In the genomic region with DNA sequence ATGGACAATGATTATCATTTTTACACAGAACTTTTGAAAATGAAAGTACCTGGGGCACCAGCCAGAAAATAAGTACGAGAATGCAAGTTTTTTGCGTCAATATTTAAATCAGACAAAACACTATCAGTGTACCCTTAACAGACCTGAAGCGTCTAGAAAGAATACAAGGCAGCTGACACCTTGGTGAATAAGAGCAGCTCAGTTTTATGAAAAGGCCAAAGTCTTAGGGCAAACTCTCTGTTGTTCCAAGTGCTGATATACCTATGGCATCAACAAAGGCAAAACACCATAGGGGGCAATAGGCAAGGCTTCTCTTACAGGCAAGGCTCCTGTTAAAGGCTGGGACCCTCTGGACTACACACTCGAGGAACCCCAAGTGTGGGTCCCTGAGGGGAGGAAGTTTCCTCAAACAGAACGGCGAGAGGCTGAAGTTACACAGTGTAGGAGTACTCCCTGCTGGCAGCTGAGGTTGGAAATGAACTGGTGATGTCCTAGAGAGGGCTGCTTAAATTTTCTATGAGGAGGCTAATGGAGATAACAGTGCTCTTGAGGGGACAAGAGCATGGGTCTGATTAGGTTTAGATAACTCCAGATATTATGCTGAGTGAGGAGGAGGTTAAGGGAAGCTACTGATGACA, we compare ENCODE assay signal across 15 cellular contexts.
A peak's percentile ranks its signal among the peaks of the same experiment; 100 is the strongest.
DNase-seq lines count a peak whose midpoint lies in the region; ATAC-seq, FAIRE-seq and TF ChIP-seq lines count a peak whose summit lies in the region.
"Had no signal": no experiment of that assay in that cellular context is flagged by ENCODE, and none has a peak within 500 bp of the region (broad histone marks: within the 10 kb centered on the region; RNA-seq: fewer than 3 reads in every experiment).

No MANE protein-coding gene starts in this region.

- no peak for TF ChIP-seq EP300 in H1 (IDR thresholded peaks at IDR 0.05; ENCODE audit: borderline replicate concordance in 1 of 2, low read depth in 2 of 2, low read length in 2 of 2)

- no peaks in the 10 kb centered on the region for H4K20me1 ChIP-seq in H1 (replicated peaks in 1 of 2; ENCODE audit: control insufficient read depth in 1 of 2, insufficient read depth in 2 of 2, low read length in 2 of 2)
- H4K20me1 ChIP-seq in hepatocyte (ENCODE audit: insufficient read depth, poor library complexity, severe bottlenecking), result no peaks in the 10 kb centered on the region

- H2BK12ac ChIP-seq in H1 (ENCODE audit: low read depth, low read length), result no peak overlapping the region

- H4K91ac ChIP-seq in H1 (replicated peaks; ENCODE audit: insufficient read length, low read length), result no peak overlapping the region

- H2AFZ ChIP-seq in H1 (ENCODE audit: low read length), result no peak overlapping the region
- H2AFZ ChIP-seq in hepatocyte, result no peak overlapping the region

- peak; percentile 82 for ATAC-seq in memory B cell (ENCODE audit: low read depth)

- H3K27ac ChIP-seq in breast epithelium (peak overlapping the region; percentile 66 to 70), H1 (ENCODE audit: low read depth, low read length) (no peak overlapping the region), uterus (peak overlapping the region; percentile 48 to 59), hepatocyte (no peak overlapping the region)
- H3K27ac ChIP-seq: KMS-11, transverse colon had no signal

- H3K36me3 Mint-ChIP-seq in MCF 10A (ENCODE audit: insufficient read depth, unreplicated experiment) (no peaks in the 10 kb centered on the region), memory B cell (no peaks in the 10 kb centered on the region), Caco-2 (ENCODE audit: insufficient read depth, unreplicated experiment) (no peaks in the 10 kb centered on the region)

- no peak overlapping the region for H4K8ac ChIP-seq in H1 (ENCODE audit: extremely low read depth, insufficient read depth, low read length)

- H3K4me3 Mint-ChIP-seq in MCF 10A (ENCODE audit: unreplicated experiment) (no peak overlapping the region), memory B cell (peak overlapping the region; percentile 71), Caco-2 (ENCODE audit: unreplicated experiment) (no peak overlapping the region)
- H3K4me3 Mint-ChIP-seq: activated T-helper 1 cell treated with anti-CD3 and anti-CD28 coated beads, Interleukin-12 subunit alpha, Interleukin-12 subunit beta, Interleukin-2, Interleukin-4 antibody, amounts not matched to agents 30 ng/mL and 10 ng/mL and 1 ng/mL, durations not matched to agents 14 hours and 24 hours and 36 hours had no signal

- TF ChIP-seq CTCF in breast epithelium (IDR thresholded peaks at IDR 0.05) (no peak), MCF 10A (IDR thresholded peaks at IDR 0.05; ENCODE audit: unreplicated experiment) (no peak), H1 (IDR thresholded peaks at IDR 0.05; ENCODE audit: control extremely low read depth in 1 of 3, insufficient read depth in 1 of 3, low read depth in 1 of 3, low read length in 3 of 3) (no peak), uterus (IDR thresholded peaks at IDR 0.05) (no peak), hepatocyte (IDR thresholded peaks at IDR 0.05; ENCODE audit: poor library complexity) (no peak), Caco-2 (IDR thresholded peaks at IDR 0.05; ENCODE audit: insufficient read depth in 1 of 2, low read depth in 1 of 2, low read length in 1 of 2, severe bottlenecking in 1 of 2, unreplicated experiment in 1 of 2) (no peak)

- H3K27me3 Mint-ChIP-seq in MCF 10A (ENCODE audit: insufficient read depth, unreplicated experiment), result no peaks in the 10 kb centered on the region
- H3K27me3 Mint-ChIP-seq in memory B cell, result no peaks in the 10 kb centered on the region
- no peaks in the 10 kb centered on the region for H3K27me3 Mint-ChIP-seq in Caco-2 (ENCODE audit: insufficient read depth, unreplicated experiment)

- H3K36me3 ChIP-seq in breast epithelium (no peaks in the 10 kb centered on the region), H1 (ENCODE audit: control insufficient read depth in 2 of 4, insufficient read depth in 4 of 4, low read length in 3 of 4) (no peaks in the 10 kb centered on the region), uterus (no peaks in the 10 kb centered on the region), hepatocyte (replicated peaks; ENCODE audit: insufficient read depth, low read depth) (no peaks in the 10 kb centered on the region), Caco-2 (ENCODE audit: control insufficient read depth, insufficient read depth, low read length) (no peaks in the 10 kb centered on the region)
- H3K36me3 ChIP-seq: transverse colon had no signal

- no peaks in the 10 kb centered on the region for H3K4me1 Mint-ChIP-seq in MCF 10A (ENCODE audit: insufficient read depth, unreplicated experiment)
- H3K4me1 Mint-ChIP-seq in memory B cell, result peaks cover 20% of the 10 kb centered on the region
- H3K4me1 Mint-ChIP-seq in Caco-2 (ENCODE audit: low read depth, unreplicated experiment), result no peaks in the 10 kb centered on the region

- H2BK20ac ChIP-seq in H1 (ENCODE audit: low read length), result no peak overlapping the region

- H3K4me3 ChIP-seq in breast epithelium (peak overlapping the region in 2 of 3 donors; percentile 17 to 31), H1 (ENCODE audit: extremely low read depth in 1 of 4, insufficient read depth in 2 of 4, low read depth in 3 of 4, low read length in 4 of 4) (no peak overlapping the region), uterus (peak overlapping the region in 1 of 2 donors; percentile 19), hepatocyte (no peak overlapping the region), Caco-2 (ENCODE audit: low read depth, low read length) (no peak overlapping the region)
- H3K4me3 ChIP-seq: transverse colon had no signal

- H3K18ac ChIP-seq in H1 (ENCODE audit: extremely low read depth, low read length), result no peak overlapping the region; the same call in 1 of the 2 replicates

- TF ChIP-seq POLR2A in breast epithelium (IDR thresholded peaks at IDR 0.05) (no peak), H1 (IDR thresholded peaks at IDR 0.05; ENCODE audit: control extremely low read depth in 1 of 2, low read depth in 2 of 2, low read length in 2 of 2) (no peak), uterus (IDR thresholded peaks at IDR 0.05) (no peak)

- H3K23ac ChIP-seq in H1 (ENCODE audit: insufficient read length), result no peak overlapping the region

- POLR2A ChIA-PET in MCF 10A (lab: Yijun Ruan, JAX), result no interaction called here
- POLR2A ChIA-PET in H1 (lab: Charles Lee; ENCODE audit: partially characterized antibody), result no interaction called here
- POLR2A ChIA-PET in Caco-2 (lab: Charles Lee), result no interaction called here

- no peaks in the 10 kb centered on the region for H3K79me1 ChIP-seq in H1 (ENCODE audit: low read depth, low read length)

- H3K23me2 ChIP-seq in H1 (ENCODE audit: low read depth, low read length), result no peaks in the 10 kb centered on the region

- H3K9ac ChIP-seq in H1 (replicated peaks in 1 of 4; ENCODE audit: extremely low read depth in 1 of 4, low read depth in 3 of 4, low read length in 3 of 4), result no peak overlapping the region
- H3K9ac ChIP-seq: KMS-11 had no signal

- TF ChIP-seq RAD21 in H1 (IDR thresholded peaks at IDR 0.05 in 1 of 2, conservative IDR thresholded peaks at IDR 0.05 in 1 of 2; ENCODE audit: low read depth in 2 of 2, low read length in 2 of 2), result peak; percentile 3 to 24; a peak in 1 of 4 replicates

- no peaks in the 10 kb centered on the region for H3K27me3 ChIP-seq in breast epithelium
- no peaks in the 10 kb centered on the region for H3K27me3 ChIP-seq in H1 (replicated peaks in 1 of 4; ENCODE audit: control insufficient read depth in 3 of 4, extremely low read depth in 1 of 4, insufficient read depth in 3 of 4, low read length in 3 of 4)
- H3K27me3 ChIP-seq in uterus, result no peaks in the 10 kb centered on the region
- H3K27me3 ChIP-seq in hepatocyte, result no peaks in the 10 kb centered on the region
- no peaks in the 10 kb centered on the region for H3K27me3 ChIP-seq in Caco-2 (replicated peaks; ENCODE audit: control insufficient read depth, insufficient read depth, low read length)
- H3K27me3 ChIP-seq: transverse colon had no signal

- no peak overlapping the region for H2BK15ac ChIP-seq in H1 (ENCODE audit: low read length)

- H3K9me3 ChIP-seq in breast epithelium (no peaks in the 10 kb centered on the region), H1 (ENCODE audit: insufficient read depth in 2 of 2, low read depth in 1 of 2, low read length in 1 of 2) (no peaks in the 10 kb centered on the region), uterus (no peaks in the 10 kb centered on the region), hepatocyte (ENCODE audit: low read depth) (no peaks in the 10 kb centered on the region), Caco-2 (no peaks in the 10 kb centered on the region)
- H3K9me3 ChIP-seq: transverse colon had no signal

- no peak overlapping the region for H3K4ac ChIP-seq in H1 (replicated peaks; ENCODE audit: insufficient read length, low read depth, low read length)

- H3K27ac Mint-ChIP-seq in MCF 10A (ENCODE audit: low read depth, unreplicated experiment) (no peak overlapping the region), memory B cell (peak overlapping the region; percentile 90), Caco-2 (ENCODE audit: unreplicated experiment) (no peak overlapping the region)
- H3K27ac Mint-ChIP-seq: activated T-helper 1 cell treated with anti-CD3 and anti-CD28 coated beads, Interleukin-12 subunit alpha, Interleukin-12 subunit beta, Interleukin-2, Interleukin-4 antibody, amounts not matched to agents 30 ng/mL and 10 ng/mL and 1 ng/mL, durations not matched to agents 14 hours and 24 hours and 36 hours had no signal

- no peak overlapping the region for H3K56ac ChIP-seq in H1 (replicated peaks; ENCODE audit: insufficient read length, low read depth, low read length)

- H3K4me2 ChIP-seq in H1 (ENCODE audit: insufficient read depth in 1 of 2, low read depth in 2 of 2, low read length in 2 of 2), result no peak overlapping the region
- no peak overlapping the region for H3K4me2 ChIP-seq in hepatocyte
- H3K4me2 ChIP-seq: KMS-11 had no signal

- no peak overlapping the region for H2BK120ac ChIP-seq in H1 (replicated peaks; ENCODE audit: low read depth, low read length)

- peak; percentile 42 for FAIRE-seq in H1 (lab: Jason Lieb, UNC)
- FAIRE-seq: GM12891 had no signal

- H3K79me2 ChIP-seq in H1 (ENCODE audit: control insufficient read depth in 1 of 2, insufficient read depth in 2 of 2, low read length in 2 of 2) (no peaks in the 10 kb centered on the region), hepatocyte (no peaks in the 10 kb centered on the region)

- CTCF ChIA-PET in MCF 10A (lab: Yijun Ruan, JAX) (no interaction called here), H1 (lab: Charles Lee; ENCODE audit: partially characterized antibody) (interaction anchor here (0.7 to 2.0 kb wide), 7 partner anchors 10 to 1041 kb away, joined by 3 to 7 read pairs (median 4); no protein-coding TSS in a partner anchor), Caco-2 (lab: Charles Lee) (interaction anchor here (0.6 kb wide), 1 partner anchor 1970 kb away, joined by 3 read pairs; no protein-coding TSS in a partner anchor)

- no peak overlapping the region for H2AK5ac ChIP-seq in H1 (ENCODE audit: low read depth, low read length)

- H3K4me1 ChIP-seq in breast epithelium (no peaks in the 10 kb centered on the region), H1 (replicated peaks in 1 of 4; ENCODE audit: control insufficient read depth in 3 of 4, insufficient read depth in 4 of 4, low read length in 3 of 4) (peaks cover 0 to 3% (median 0%) of the 10 kb centered on the region in 4 experiments; a peak in 2 of 7 replicates), uterus (no peaks in the 10 kb centered on the region), hepatocyte (ENCODE audit: insufficient read depth) (no peaks in the 10 kb centered on the region), Caco-2 (no peaks in the 10 kb centered on the region)
- H3K4me1 ChIP-seq: transverse colon had no signal

- H3K9me3 Mint-ChIP-seq in MCF 10A (ENCODE audit: unreplicated experiment), result no peaks in the 10 kb centered on the region
- no peaks in the 10 kb centered on the region for H3K9me3 Mint-ChIP-seq in memory B cell
- H3K9me3 Mint-ChIP-seq in Caco-2 (ENCODE audit: unreplicated experiment), result no peaks in the 10 kb centered on the region
- H3K9me3 Mint-ChIP-seq: activated T-helper 1 cell treated with anti-CD3 and anti-CD28 coated beads, Interleukin-12 subunit alpha, Interleukin-12 subunit beta, Interleukin-2, Interleukin-4 antibody, amounts not matched to agents 30 ng/mL and 10 ng/mL and 1 ng/mL, durations not matched to agents 14 hours and 24 hours and 36 hours had no signal

- BruUV-seq in MCF 10A (replicated peaks; lab: Mats Ljungman, UMichigan), result no TSS peak
- BruUV-seq in Caco-2 (replicated peaks; lab: Mats Ljungman, UMichigan), result no TSS peak

- H3K14ac ChIP-seq in H1 (ENCODE audit: insufficient read length), result no peak overlapping the region

- H2BK5ac ChIP-seq in H1 (ENCODE audit: low read depth, low read length), result no peak overlapping the region

- DNase-seq in breast epithelium (ENCODE audit: low spot score in 2 of 2), result no peak
- no peak for DNase-seq in MCF 10A (ENCODE audit: unreplicated experiment)
- no peak for DNase-seq in H1 (ENCODE audit: low read depth in 1 of 2, low spot score in 2 of 2)
- DNase-seq in memory B cell (ENCODE audit: low spot score in 2 of 2), result peak; percentile 14 to 21
- DNase-seq in uterus, result peak in 1 of 2 donors; percentile 20
- DNase-seq in hepatocyte (ENCODE audit: low spot score), result no peak
- no peak for DNase-seq in Caco-2
- no peak for DNase-seq in NCI-H146 treated with DMSO at 0.1 percent for 48 hours (lab: John Stamatoyannopoulos, UW; ENCODE audit: unreplicated experiment)
- DNase-seq: activated CD4-positive, alpha-beta T cell treated with anti-CD3 and anti-CD28 coated beads for 48 hours; NCI-H2029; retina; transverse colon had no signal

- 85% methylated on average over 6 of the region's 6 CpGs; no CpG with 5 or more reads in 1 of the 2 experiments for WGBS in H1 (ENCODE audit: extremely low coverage in 1 of 2, insufficient coverage in 1 of 2, insufficient read length in 1 of 2, insufficient replicate concordance in 2 of 2, low coverage in 1 of 2, low lambda C conversion rate in 2 of 2, missing lambda C conversion rate in 1 of 2), 2 experiments
- 89% methylated on average over 6 of the region's 6 CpGs for WGBS in hepatocyte (ENCODE audit: low lambda C conversion rate, missing lambda C conversion rate)

- intact Hi-C loops in breast epithelium (cut with DNase I; ENCODE audit: low total_unique reads) (no loop called here), MCF 10A (cut with micrococcal nuclease) (no loop called here), uterus (cut with DNase I; ENCODE audit: low total_unique reads) (no loop called here), Caco-2 (cut with micrococcal nuclease; ENCODE audit: unreplicated experiment) (no loop called here)

- H3K9me2 ChIP-seq in hepatocyte (replicated peaks; ENCODE audit: insufficient read depth), result no peaks in the 10 kb centered on the region

- H4K5ac ChIP-seq in H1 (ENCODE audit: insufficient read length, low read depth, low read length), result no peak overlapping the region

Comparison
In these comparisons a context has a peak if more than half of its experiments do, and no peak if none do; other contexts are left out.
1. DNase-seq: peak in memory B cell (2 of 2); none in breast epithelium (0 of 2), MCF 10A (single experiment), H1 (0 of 2), hepatocyte (single experiment), Caco-2 (0 of 2) and NCI-H146 treated with DMSO at 0.1 percent for 48 hours (single experiment).
2. H3K27ac ChIP-seq: peak in breast epithelium (2 of 2) and uterus (2 of 2); none in H1 (single experiment) and hepatocyte (single experiment).
3. H3K4me3 ChIP-seq: peak in breast epithelium (2 of 3); none in H1 (0 of 4), hepatocyte (single experiment) and Caco-2 (single experiment).